Comparison of ENCODE assay signal across 1 cellular context in the genomic region with DNA sequence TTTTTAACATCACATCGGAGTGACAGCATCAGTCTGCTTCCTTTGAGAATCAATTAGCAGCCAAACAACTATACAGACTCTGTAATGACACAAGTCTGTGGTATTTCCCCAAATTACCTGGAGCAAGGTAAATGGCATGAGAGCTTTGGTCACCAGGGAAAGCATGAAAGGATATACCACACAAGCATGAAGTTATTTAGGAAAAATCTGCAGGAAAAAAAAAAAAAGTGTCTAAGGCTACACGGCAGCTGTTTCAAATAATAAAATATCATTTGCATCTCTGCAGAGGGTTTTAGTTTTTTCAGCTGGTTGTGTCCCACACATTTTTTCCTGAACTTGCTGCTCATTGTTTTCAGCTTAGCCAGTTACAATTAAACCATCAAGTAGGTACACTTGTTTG.
TF ChIP-seq lines count a peak whose summit lies in the region.

No MANE protein-coding gene starts in this region.

TF ChIP-seq in GM23338, 12 proteins besides CTCF, POLR2A, EP300 and RAD21:
- no peak for TF ChIP-seq STAT1 (IDR thresholded peaks at IDR 0.05; ENCODE audit: unreplicated experiment)
- TF ChIP-seq ZNF331 (CRISPR knock-in tag; IDR thresholded peaks at IDR 0.05; ENCODE audit: low read depth): no peak
